ENCODE assay signal across 9 cellular contexts in the genomic region with DNA sequence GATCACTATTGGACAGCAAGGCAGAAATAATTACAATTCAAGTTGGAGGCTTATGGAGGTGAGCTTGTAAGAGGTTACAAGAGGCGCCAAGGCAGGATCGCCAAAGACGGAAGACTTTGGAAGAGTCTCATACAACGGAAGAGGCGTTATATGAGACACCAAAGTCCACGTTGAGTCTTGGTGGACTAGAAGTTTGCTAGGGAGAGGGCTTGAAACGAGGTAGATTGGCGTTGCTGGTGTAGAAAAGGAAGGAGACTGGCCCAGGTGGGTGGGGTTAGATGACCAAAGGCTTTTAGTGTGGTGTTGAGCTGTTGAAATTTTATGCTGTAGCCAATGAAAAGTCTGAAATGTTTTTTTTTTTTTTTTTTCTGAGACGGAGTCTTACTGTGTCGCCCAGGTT. TPM values are rescaled to one million over a fixed set of nuclear protein-coding genes. Genes with fewer than 3 reads are reported as not detected.
DNase-seq lines count a peak whose midpoint lies in the region; ATAC-seq and TF ChIP-seq lines count a peak whose summit lies in the region.
"Had no signal": no experiment of that assay in that cellular context is flagged by ENCODE, and none has a peak within 500 bp of the region (broad histone marks: within the 10 kb centered on the region; RNA-seq: fewer than 3 reads in every experiment).

No MANE protein-coding gene starts in this region.

- no peaks in the 10 kb centered on the region for H3K9me3 ChIP-seq in transverse colon
- no peaks in the 10 kb centered on the region for H3K9me3 ChIP-seq in body of pancreas

- no peak for TF ChIP-seq EP300 in transverse colon (IDR thresholded peaks at IDR 0.05; ENCODE audit: low read depth)

- TF ChIP-seq POLR2A in transverse colon (IDR thresholded peaks at IDR 0.05) (no peak), body of pancreas (IDR thresholded peaks at IDR 0.05) (no peak)

- peak overlapping the region in 3 of 4 donors; percentile 79 to 91 (median 83) for H3K27ac ChIP-seq in transverse colon
- no peak overlapping the region for H3K27ac ChIP-seq in body of pancreas
- H3K27ac ChIP-seq: epithelial cell of prostate had no signal

- peaks cover 35% of the 10 kb centered on the region for H3K36me3 Mint-ChIP-seq in activated naive CD4-positive, alpha-beta T cell treated with anti-CD3 and anti-CD28 coated beads for 36 hours (ENCODE audit: low read depth)
- peaks cover 37% of the 10 kb centered on the region for H3K36me3 Mint-ChIP-seq in activated CD8-positive, alpha-beta T cell treated with anti-CD3 and anti-CD28 coated beads, Interleukin-2, amount 10 ng/mL, durations not matched to agents 7 days and 5 days (ENCODE audit: low read depth)

- WGBS in transverse colon (ENCODE audit: low coverage in 1 of 2), 2 donors = 66 to 68% methylated on average over 9 to 10 of the region's 10 CpGs
- WGBS in body of pancreas, 2 donors = 67 to 91% methylated on average over 10 of the region's 10 CpGs

- intact Hi-C loops in activated naive CD4-positive, alpha-beta T cell treated with anti-CD3 and anti-CD28 coated beads for 36 hours (cut with micrococcal nuclease) = loop anchor here (5.0 kb wide), 2 partner anchors 363 to 487 kb away; a partner anchor contains a TSS
- intact Hi-C loops in left colon (cut with DNase I, micrococcal nuclease) (no loop called here), transverse colon (cut with DNase I; ENCODE audit: low total_unique reads) (no loop called here), body of pancreas (cut with DNase I) (no loop called here)

- H3K4me3 ChIP-seq in transverse colon (peak overlapping the region in 2 of 4 donors; percentile 83 to 97), body of pancreas (no peak overlapping the region)

- H3K9me3 Mint-ChIP-seq in activated naive CD4-positive, alpha-beta T cell treated with anti-CD3 and anti-CD28 coated beads for 36 hours = no peaks in the 10 kb centered on the region
- no peaks in the 10 kb centered on the region for H3K9me3 Mint-ChIP-seq in activated CD8-positive, alpha-beta T cell treated with anti-CD3 and anti-CD28 coated beads, Interleukin-2, amount 10 ng/mL, durations not matched to agents 7 days and 5 days (ENCODE audit: insufficient read depth)

- H3K27ac Mint-ChIP-seq in activated naive CD4-positive, alpha-beta T cell treated with anti-CD3 and anti-CD28 coated beads for 36 hours = no peak overlapping the region
- peak overlapping the region; percentile 92 for H3K27ac Mint-ChIP-seq in activated CD8-positive, alpha-beta T cell treated with anti-CD3 and anti-CD28 coated beads, Interleukin-2, amount 10 ng/mL, durations not matched to agents 7 days and 5 days

- H3K27me3 Mint-ChIP-seq in activated naive CD4-positive, alpha-beta T cell treated with anti-CD3 and anti-CD28 coated beads for 36 hours (ENCODE audit: low read depth) = no peaks in the 10 kb centered on the region
- H3K27me3 Mint-ChIP-seq in activated CD8-positive, alpha-beta T cell treated with anti-CD3 and anti-CD28 coated beads, Interleukin-2, amount 10 ng/mL, durations not matched to agents 7 days and 5 days (ENCODE audit: low read depth) = no peaks in the 10 kb centered on the region

- TF ChIP-seq CTCF in transverse colon (IDR thresholded peaks at IDR 0.05) (no peak), body of pancreas (IDR thresholded peaks at IDR 0.05) (no peak)

- no peaks in the 10 kb centered on the region for H3K27me3 ChIP-seq in transverse colon
- H3K27me3 ChIP-seq in body of pancreas = no peaks in the 10 kb centered on the region

- in situ Hi-C loops in transverse colon (cut with MboI; ENCODE audit: low pct_ligation_motif_present in 1 of 4, low pct_unique_long_range_greater_than_20kb in 1 of 4, low sequenced_read_pairs in 3 of 4) = no loop called here

- H3K36me3 ChIP-seq in transverse colon = no peaks in the 10 kb centered on the region
- no peaks in the 10 kb centered on the region for H3K36me3 ChIP-seq in body of pancreas (replicated peaks in 1 of 2; ENCODE audit: insufficient read depth in 1 of 2, low read depth in 2 of 2)

- POLR2A ChIA-PET in activated CD8-positive, alpha-beta T cell treated with anti-CD3 and anti-CD28 coated beads, Interleukin-2, amount 10 ng/mL, durations not matched to agents 7 days and 5 days (lab: Charles Lee) = interaction anchor here (0.8 to 1.6 kb wide), 2 partner anchors 11 to 379 kb away, joined by 3 read pairs; a partner anchor contains a TSS

- H3K4me3 Mint-ChIP-seq in activated naive CD4-positive, alpha-beta T cell treated with anti-CD3 and anti-CD28 coated beads for 36 hours = peak overlapping the region; percentile 90
- peak overlapping the region; percentile 89 for H3K4me3 Mint-ChIP-seq in activated CD8-positive, alpha-beta T cell treated with anti-CD3 and anti-CD28 coated beads, Interleukin-2, amount 10 ng/mL, durations not matched to agents 7 days and 5 days

- peaks cover 41% of the 10 kb centered on the region for H3K4me1 Mint-ChIP-seq in activated naive CD4-positive, alpha-beta T cell treated with anti-CD3 and anti-CD28 coated beads for 36 hours (ENCODE audit: low read depth)
- peaks cover 37% of the 10 kb centered on the region for H3K4me1 Mint-ChIP-seq in activated CD8-positive, alpha-beta T cell treated with anti-CD3 and anti-CD28 coated beads, Interleukin-2, amount 10 ng/mL, durations not matched to agents 7 days and 5 days (ENCODE audit: low read depth)

- no peak for DNase-seq in activated naive CD4-positive, alpha-beta T cell treated with anti-CD3 and anti-CD28 coated beads for 36 hours
- no peak for DNase-seq in activated naive CD4-positive, alpha-beta T cell treated with Interleukin-2 at 50 U/mL for 16 hours
- no peak for DNase-seq in activated CD8-positive, alpha-beta T cell treated with anti-CD3 and anti-CD28 coated beads, Interleukin-2, amount 10 ng/mL, durations not matched to agents 7 days and 5 days
- DNase-seq in left colon (no peak), transverse colon (peak; percentile 14), SW 1271 (lab: John Stamatoyannopoulos, UW) (no peak), body of pancreas (no peak)

- no peak for ATAC-seq in activated CD8-positive, alpha-beta T cell treated with anti-CD3 and anti-CD28 coated beads, Interleukin-2, amount 10 ng/mL, durations not matched to agents 7 days and 5 days
- ATAC-seq in left colon = peak; percentile 31
- no peak for ATAC-seq in HG03457 (IDR thresholded peaks at IDR 0.05; ENCODE audit: unreplicated experiment)
- ATAC-seq in body of pancreas = no peak

- H3K4me1 ChIP-seq in transverse colon (peaks cover 0 to 21% (median 16%) of the 10 kb centered on the region in 4 donors), body of pancreas (peaks cover 15% of the 10 kb centered on the region)

- CTCF ChIA-PET in activated naive CD4-positive, alpha-beta T cell treated with anti-CD3 and anti-CD28 coated beads for 36 hours (lab: Charles Lee) = no interaction called here
- CTCF ChIA-PET in activated CD8-positive, alpha-beta T cell treated with anti-CD3 and anti-CD28 coated beads, Interleukin-2, amount 10 ng/mL, durations not matched to agents 7 days and 5 days (lab: Charles Lee) = interaction anchor here (1.3 to 3.5 kb wide), 2 partner anchors 16 to 363 kb away, joined by 5 to 13 read pairs; no protein-coding TSS in a partner anchor

RNA-seq across cellular contexts. Expression of a gene that starts 1.4 kb away (rescaled TPM):
- 10 to 100 TPM; 42.7 to 43.3 TPM for total RNA-seq in activated naive CD4-positive, alpha-beta T cell treated with anti-CD3 and anti-CD28 coated beads for 36 hours
- total RNA-seq in activated CD8-positive, alpha-beta T cell treated with anti-CD3 and anti-CD28 coated beads, Interleukin-2, amount 10 ng/mL, durations not matched to agents 7 days and 5 days = 10 to 100 TPM; 52.5 to 59.3 TPM
- total RNA-seq in left colon (10 to 100 TPM; 10.9 to 12.2 TPM), transverse colon (10 to 100 TPM in 1 of 4 donors, 1 to 10 TPM in 3; 3.0 to 10.8 (median 5.0) TPM), body of pancreas (1 to 10 TPM; 9.9 TPM)

RNA-seq across cellular contexts. Expression of a gene that starts 35.2 kb away (rescaled TPM):
- under 1 TPM; 0.17 to 0.30 TPM for total RNA-seq in activated naive CD4-positive, alpha-beta T cell treated with anti-CD3 and anti-CD28 coated beads for 36 hours
- not detected for total RNA-seq in activated CD8-positive, alpha-beta T cell treated with anti-CD3 and anti-CD28 coated beads, Interleukin-2, amount 10 ng/mL, durations not matched to agents 7 days and 5 days
- total RNA-seq in left colon (1,000 to 10,000 TPM; 1,569 to 1,978 TPM), transverse colon (100 to 1,000 TPM; 238 to 988 (median 646) TPM), body of pancreas (10 to 100 TPM; 74.8 to 87.7 TPM)

Comparison
In these comparisons a context has a peak if more than half of its experiments do, and no peak if none do; other contexts are left out.
1. H3K27ac ChIP-seq: peak in transverse colon (3 of 4); none in body of pancreas (0 of 4).
2. RNA of a gene that starts 35.2 kb away (total RNA-seq): 1,569 to 1,978 TPM in left colon, 238 to 988 TPM in transverse colon and 74.8 to 87.7 TPM in body of pancreas; 0.17 to 0.30 TPM in activated naive CD4-positive, alpha-beta T cell treated with anti-CD3 and anti-CD28 coated beads for 36 hours and not detected in activated CD8-positive, alpha-beta T cell treated with anti-CD3 and anti-CD28 coated beads, Interleukin-2, amount 10 ng/mL, durations not matched to agents 7 days and 5 days; every median in the first group is over 10 times any median in the second.